Comparison of ENCODE assay signal across 11 cellular contexts in genomic region chr2:36902385-36903120, GRCh38.
"Had no signal": no experiment of that assay in that cellular context is flagged by ENCODE, and none has a peak within 500 bp of the region (broad histone marks: within the 10 kb centered on the region; RNA-seq: fewer than 3 reads in every experiment).

No MANE protein-coding gene starts in this region.

- H3K4me3 ChIP-seq: gastrocnemius medialis, skin epidermis, tibial nerve, vagina had no signal

- H3K27ac ChIP-seq: gastrocnemius medialis, skin epidermis, tibial nerve, vagina had no signal

- DNase-seq: activated CD4-positive, alpha-beta memory T cell treated with anti-CD3 and anti-CD28 coated beads, Interleukin-2, amount 10 ng/mL, durations not matched to agents 7 days and 5 days; activated gamma-delta T cell; activated T-cell treated with anti-CD3 and anti-CD28 coated beads, Interleukin-2, amount 50 U/mL, for 48 hours; gastrocnemius medialis; natural killer cell; occipital lobe; stimulated activated CD4-positive, alpha-beta T cell treated with anti-CD3 and anti-CD28 coated beads, Interleukin-4, amount 100 ng/mL, for 4 hours; T1000 had no signal

- H3K27me3 ChIP-seq: gastrocnemius medialis, tibial nerve, vagina had no signal

- ATAC-seq: gastrocnemius medialis, natural killer cell had no signal

- H3K9me3 ChIP-seq: gastrocnemius medialis, tibial nerve, vagina had no signal

- H3K4me1 ChIP-seq: gastrocnemius medialis, tibial nerve, vagina had no signal
